In genomic region chr1:69185378-69185777, GRCh38 we compare ENCODE assay signal across 23 cellular contexts.
DNase-seq lines count a peak whose midpoint lies in the region; ATAC-seq, FAIRE-seq and TF ChIP-seq lines count a peak whose summit lies in the region.
"Had no signal": no experiment of that assay in that cellular context is flagged by ENCODE, and none has a peak within 500 bp of the region (broad histone marks: within the 10 kb centered on the region; RNA-seq: fewer than 3 reads in every experiment).

No MANE protein-coding gene starts in this region.

- no peak for TF ChIP-seq POLR2A in A549 (IDR thresholded peaks at IDR 0.05; ENCODE audit: low read length)
- TF ChIP-seq POLR2A in IMR-90 (IDR thresholded peaks at IDR 0.05; ENCODE audit: low read depth, low read length): no peak

- no peak overlapping the region for H2BK5ac ChIP-seq in IMR-90 (ENCODE audit: low read depth, low read length, poor library complexity, severe bottlenecking)

- no peak overlapping the region for H3K23ac ChIP-seq in IMR-90 (ENCODE audit: low read depth, low read length)

- DNase-seq in A549 (ENCODE audit: low read depth in 1 of 2, low spot score in 1 of 2) (no peak), IMR-90 (no peak), putamen (ENCODE audit: low spot score) (peak; percentile 23), activated T-cell treated with anti-CD3 and anti-CD28 coated beads for 4 hours (no peak), C1 segment of cervical spinal cord (lab: John Stamatoyannopoulos, UW) (no peak)
- DNase-seq: 8988T; AML-193; CD4-positive, alpha-beta memory T cell; CD4-positive, CD25-positive, alpha-beta regulatory T cell; CD8-positive, alpha-beta memory T cell; COR-L47; DMS 273 treated with DMSO at 0.1 percent for 48 hours; DMS153; DMS53; DMS79; DND-41; EL; GDM1 had no signal

- FAIRE-seq in A549 (lab: Jason Lieb, UNC): no peak
- FAIRE-seq: A204.1, GM12878, GM12892, GM18507 had no signal

- no peak overlapping the region for H3K14ac ChIP-seq in IMR-90 (replicated peaks; ENCODE audit: low read depth, low read length)

- H3K4me1 ChIP-seq in A549 (no peaks in the 10 kb centered on the region), IMR-90 (ENCODE audit: control insufficient read depth, insufficient read depth, low read length) (no peaks in the 10 kb centered on the region)
- H3K4me1 ChIP-seq: BLaER1 treated with 17β-estradiol and CSF1 and Interleukin-3, amounts not matched to agents 10 nM and 100 nM had no signal

- H3K9me1 ChIP-seq in IMR-90 (ENCODE audit: insufficient read depth, low read length): no peaks in the 10 kb centered on the region

- in situ Hi-C loops in IMR-90 (cut with MboI; ENCODE audit: low sequenced_read_pairs): no loop called here

- H4K20me1 ChIP-seq in IMR-90 (ENCODE audit: insufficient read depth, low read length): no peaks in the 10 kb centered on the region
- H4K20me1 ChIP-seq: BLaER1 treated with 17β-estradiol and CSF1 and Interleukin-3, amounts not matched to agents 10 nM and 100 nM had no signal

- H3K79me1 ChIP-seq in IMR-90 (ENCODE audit: low read depth in 1 of 2, low read length in 2 of 2): no peaks in the 10 kb centered on the region

- no peak overlapping the region for H2BK15ac ChIP-seq in IMR-90 (ENCODE audit: low read depth, low read length)

- H3K4ac ChIP-seq in IMR-90 (ENCODE audit: low read depth, low read length): no peak overlapping the region

- H3K27ac ChIP-seq in A549 (no peak overlapping the region), IMR-90 (ENCODE audit: insufficient read depth, low read length) (no peak overlapping the region)
- H3K27ac ChIP-seq: BLaER1 treated with 17β-estradiol and CSF1 and Interleukin-3, amounts not matched to agents 10 nM and 100 nM had no signal

- H3K56ac ChIP-seq in IMR-90 (ENCODE audit: extremely low read depth, insufficient read depth, low read length): no peak overlapping the region

- H2AK9ac ChIP-seq in IMR-90 (replicated peaks; ENCODE audit: low read depth, low read length, poor library complexity): no peak overlapping the region

- H4K5ac ChIP-seq in IMR-90 (ENCODE audit: low read depth, low read length): no peak overlapping the region

- no peak overlapping the region for H2BK120ac ChIP-seq in IMR-90 (ENCODE audit: low read depth, low read length)

- H2BK20ac ChIP-seq in IMR-90 (ENCODE audit: low read depth, low read length): no peak overlapping the region

- H2AFZ ChIP-seq in IMR-90 (replicated peaks; ENCODE audit: low read length, poor library complexity): no peak overlapping the region

- H3K9me3 ChIP-seq in A549: no peaks in the 10 kb centered on the region
- H3K9me3 ChIP-seq in IMR-90 (ENCODE audit: control insufficient read depth, insufficient read depth, low read length): no peaks in the 10 kb centered on the region
- H3K9me3 ChIP-seq: BLaER1 treated with 17β-estradiol and CSF1 and Interleukin-3, amounts not matched to agents 10 nM and 100 nM had no signal

- no peak overlapping the region for H2AK5ac ChIP-seq in IMR-90 (ENCODE audit: low read depth, low read length)

- POLR2A ChIA-PET in A549 (lab: Yijun Ruan, JAX) (no interaction called here), IMR-90 (lab: Charles Lee; ENCODE audit: unreplicated experiment) (no interaction called here)

- intact Hi-C loops in IMR-90 (cut with micrococcal nuclease): no loop called here

- H3K27me3 ChIP-seq in IMR-90 (ENCODE audit: control insufficient read depth, insufficient read depth, low read length): no peaks in the 10 kb centered on the region
- H3K27me3 ChIP-seq: BLaER1 treated with 17β-estradiol and CSF1 and Interleukin-3, amounts not matched to agents 10 nM and 100 nM had no signal

- no peak for ATAC-seq in A549
- ATAC-seq in IMR-90 (ENCODE audit: low read depth): no peak
- ATAC-seq: GM12878 had no signal

- no peak overlapping the region for H4K8ac ChIP-seq in IMR-90 (ENCODE audit: low read depth in 2 of 2, low read length in 2 of 2)

- dilution Hi-C loops in IMR-90 (cut with HindIII; ENCODE audit: low sequenced_read_pairs, unreplicated experiment): no loop called here

- no peak overlapping the region for H4K91ac ChIP-seq in IMR-90 (ENCODE audit: insufficient read depth, low read depth, low read length)

- no peak overlapping the region for H3K9ac ChIP-seq in IMR-90 (ENCODE audit: low read depth, low read length)
- H3K9ac ChIP-seq: BLaER1 treated with 17β-estradiol and CSF1 and Interleukin-3, amounts not matched to agents 10 nM and 100 nM had no signal

- CTCF ChIA-PET in A549 (lab: Yijun Ruan, JAX): interaction anchor here (0.9 kb wide), 1 partner anchor 11 kb away, joined by 3 read pairs; no protein-coding TSS in a partner anchor
- CTCF ChIA-PET in IMR-90 (lab: Yijun Ruan, JAX): no interaction called here

- TF ChIP-seq RAD21 in A549 (conservative IDR thresholded peaks at IDR 0.05 in 1 of 2, IDR thresholded peaks at IDR 0.05 in 1 of 2) (no peak), IMR-90 (IDR thresholded peaks at IDR 0.05; ENCODE audit: low read length) (no peak)

- TF ChIP-seq CTCF in A549 (IDR thresholded peaks at IDR 0.05) (no peak), IMR-90 (conservative IDR thresholded peaks at IDR 0.05; ENCODE audit: low read depth, low read length) (no peak)

- no TSS peak for BruUV-seq in IMR-90 (replicated peaks; lab: Mats Ljungman, UMichigan)

- TF ChIP-seq EP300 in A549 (IDR thresholded peaks at IDR 0.05): no peak

- no peak overlapping the region for H3K4me2 ChIP-seq in A549
- no peak overlapping the region for H3K4me2 ChIP-seq in IMR-90 (ENCODE audit: low read depth, low read length)
- H3K4me2 ChIP-seq: BLaER1 treated with 17β-estradiol and CSF1 and Interleukin-3, amounts not matched to agents 10 nM and 100 nM had no signal

- no peaks in the 10 kb centered on the region for H3K36me3 ChIP-seq in IMR-90 (ENCODE audit: control insufficient read depth, insufficient read depth, low read length)
- H3K36me3 ChIP-seq: BLaER1 treated with 17β-estradiol and CSF1 and Interleukin-3, amounts not matched to agents 10 nM and 100 nM had no signal

- no peak overlapping the region for H3K18ac ChIP-seq in IMR-90 (ENCODE audit: low read depth, low read length)

- H3K4me3 ChIP-seq in A549 (no peak overlapping the region), IMR-90 (ENCODE audit: insufficient read depth, low read depth, low read length) (no peak overlapping the region)
- H3K4me3 ChIP-seq: BLaER1 treated with 17β-estradiol and CSF1 and Interleukin-3, amounts not matched to agents 10 nM and 100 nM; GM12878 had no signal

TF ChIP-seq in A549, 52 proteins besides CTCF, POLR2A, EP300 and RAD21:
- no peak for TF ChIP-seq USF2 (IDR thresholded peaks at IDR 0.05)
- TF ChIP-seq EHF (CRISPR knock-in tag; IDR thresholded peaks at IDR 0.05): no peak
- TF ChIP-seq MAFK (IDR thresholded peaks at IDR 0.05; ENCODE audit: partially characterized antibody): peak; percentile 61

TF ChIP-seq in IMR-90, 13 proteins besides CTCF, POLR2A, EP300 and RAD21:
- TF ChIP-seq MAFK (IDR thresholded peaks at IDR 0.05; ENCODE audit: low read depth, low read length): 0 out of 2 replicates have a peak, but pooled peaks have one; percentile 38
- no peak for TF ChIP-seq MAZ (IDR thresholded peaks at IDR 0.05; ENCODE audit: borderline replicate concordance, low read depth, low read length)
